In genomic region chr2:176681584-176682115, GRCh38 we compare ENCODE assay signal across 28 cellular contexts.
"Had no signal": no experiment of that assay in that cellular context is flagged by ENCODE, and none has a peak within 500 bp of the region (broad histone marks: within the 10 kb centered on the region; RNA-seq: fewer than 3 reads in every experiment).

No MANE protein-coding gene starts in this region.

- H2AFZ ChIP-seq: hepatocyte, parathyroid adenoma had no signal

- H3K27ac Mint-ChIP-seq: activated CD4-positive, alpha-beta T cell treated with anti-CD3 and anti-CD28 coated beads for 36 hours; activated CD8-positive, alpha-beta memory T cell treated with anti-CD3 and anti-CD28 coated beads, Interleukin-2, amount 10 ng/mL, durations not matched to agents 7 days and 5 days; activated CD8-positive, alpha-beta T cell treated with anti-CD3 and anti-CD28 coated beads, Interleukin-2, amount 10 ng/mL, durations not matched to agents 7 days and 5 days; activated naive CD4-positive, alpha-beta T cell treated with anti-CD3 and anti-CD28 coated beads, Interleukin-2, amount 50 U/mL, for 24 hours; activated naive CD8-positive, alpha-beta T cell treated with anti-CD3 and anti-CD28 coated beads, Interleukin-2, amount 50 U/mL, for 24 hours; activated T-helper 2 cell treated with anti-CD3 and anti-CD28 coated beads, Interferon-gamma antibody, Interleukin-2, Interleukin-4, amounts not matched to agents 10 μg/mL and 5 μg/mL and 100 μg/mL, durations not matched to agents 14 hours and 24 hours and 36 hours; naive thymus-derived CD4-positive, alpha-beta T cell; type B pancreatic cell had no signal

- DNase-seq: activated CD4-positive, alpha-beta T cell treated with anti-CD3 and anti-CD28 coated beads for 36 hours; activated CD4-positive, CD25-positive, alpha-beta regulatory T cell; activated CD8-positive, alpha-beta memory T cell treated with anti-CD3 and anti-CD28 coated beads, Interleukin-2, amount 10 ng/mL, durations not matched to agents 7 days and 5 days; activated CD8-positive, alpha-beta T cell treated with anti-CD3 and anti-CD28 coated beads, Interleukin-2, amount 10 ng/mL, durations not matched to agents 7 days and 5 days; activated naive CD8-positive, alpha-beta T cell treated with anti-CD3 and anti-CD28 coated beads, Interleukin-2, amount 50 U/mL, for 24 hours; activated T-cell treated with anti-CD3 and anti-CD28 coated beads, Interleukin-2, amount 50 U/mL, for 48 hours; aorta; body of pancreas; cerebellar nuclear complex; colonic mucosa; effector CD8-positive, alpha-beta T cell; gastrocnemius medialis; islet precursor cell; left ventricle myocardium inferior; mammary epithelial cell; midbrain; naive thymus-derived CD4-positive, alpha-beta T cell; psoas muscle; spleen; stimulated activated naive CD4-positive, alpha-beta T cell treated with Interleukin-2 at 50 U/mL for 16 hours had no signal

- H3K4me2 ChIP-seq: hepatocyte had no signal

- H3K36me3 ChIP-seq: colonic mucosa, gastrocnemius medialis, left ventricle myocardium inferior, right atrium auricular region, spleen, thoracic aorta, vagina had no signal

- H3K9me3 ChIP-seq: body of pancreas, colonic mucosa, gastrocnemius medialis, left ventricle myocardium inferior, psoas muscle, right atrium auricular region, spleen, thoracic aorta, vagina had no signal

- H3K4me3 Mint-ChIP-seq: activated CD4-positive, alpha-beta T cell treated with anti-CD3 and anti-CD28 coated beads for 36 hours; activated CD8-positive, alpha-beta memory T cell treated with anti-CD3 and anti-CD28 coated beads, Interleukin-2, amount 10 ng/mL, durations not matched to agents 7 days and 5 days; activated CD8-positive, alpha-beta T cell treated with anti-CD3 and anti-CD28 coated beads, Interleukin-2, amount 10 ng/mL, durations not matched to agents 7 days and 5 days; activated naive CD4-positive, alpha-beta T cell treated with anti-CD3 and anti-CD28 coated beads, Interleukin-2, amount 50 U/mL, for 24 hours; activated naive CD8-positive, alpha-beta T cell treated with anti-CD3 and anti-CD28 coated beads, Interleukin-2, amount 50 U/mL, for 24 hours; naive thymus-derived CD4-positive, alpha-beta T cell; type B pancreatic cell had no signal

- H3K4me1 Mint-ChIP-seq: activated CD4-positive, alpha-beta T cell treated with anti-CD3 and anti-CD28 coated beads for 36 hours; activated CD8-positive, alpha-beta memory T cell treated with anti-CD3 and anti-CD28 coated beads, Interleukin-2, amount 10 ng/mL, durations not matched to agents 7 days and 5 days; activated naive CD4-positive, alpha-beta T cell treated with anti-CD3 and anti-CD28 coated beads, Interleukin-2, amount 50 U/mL, for 24 hours; activated naive CD8-positive, alpha-beta T cell treated with anti-CD3 and anti-CD28 coated beads, Interleukin-2, amount 50 U/mL, for 24 hours; naive thymus-derived CD4-positive, alpha-beta T cell had no signal

- H3K79me2 ChIP-seq: hepatocyte, parathyroid adenoma had no signal

- H3K27ac ChIP-seq: body of pancreas, colonic mucosa, hepatocyte, left ventricle myocardium inferior, parathyroid adenoma, psoas muscle, thoracic aorta, vagina had no signal

- H3K9me3 Mint-ChIP-seq: activated naive CD4-positive, alpha-beta T cell treated with anti-CD3 and anti-CD28 coated beads, Interleukin-2, amount 50 U/mL, for 24 hours; activated naive CD8-positive, alpha-beta T cell treated with anti-CD3 and anti-CD28 coated beads, Interleukin-2, amount 50 U/mL, for 24 hours; activated T-helper 2 cell treated with anti-CD3 and anti-CD28 coated beads, Interferon-gamma antibody, Interleukin-2, Interleukin-4, amounts not matched to agents 10 μg/mL and 5 μg/mL and 100 μg/mL, durations not matched to agents 14 hours and 24 hours and 36 hours; type B pancreatic cell had no signal

- H3K4me3 ChIP-seq: body of pancreas, colonic mucosa, gastrocnemius medialis, hepatocyte, left ventricle myocardium inferior, psoas muscle, right atrium auricular region, spleen, thoracic aorta, vagina had no signal

- H3K9ac ChIP-seq: parathyroid adenoma had no signal

- H3K27me3 ChIP-seq: gastrocnemius medialis, hepatocyte, right atrium auricular region, vagina had no signal

- H3K36me3 Mint-ChIP-seq: activated naive CD4-positive, alpha-beta T cell treated with anti-CD3 and anti-CD28 coated beads, Interleukin-2, amount 50 U/mL, for 24 hours; naive thymus-derived CD4-positive, alpha-beta T cell; type B pancreatic cell had no signal

- H3K4me1 ChIP-seq: body of pancreas, colonic mucosa, gastrocnemius medialis, parathyroid adenoma, psoas muscle, right atrium auricular region, spleen had no signal
